ENCODE assay signal across 1 cellular context in the genomic region with DNA sequence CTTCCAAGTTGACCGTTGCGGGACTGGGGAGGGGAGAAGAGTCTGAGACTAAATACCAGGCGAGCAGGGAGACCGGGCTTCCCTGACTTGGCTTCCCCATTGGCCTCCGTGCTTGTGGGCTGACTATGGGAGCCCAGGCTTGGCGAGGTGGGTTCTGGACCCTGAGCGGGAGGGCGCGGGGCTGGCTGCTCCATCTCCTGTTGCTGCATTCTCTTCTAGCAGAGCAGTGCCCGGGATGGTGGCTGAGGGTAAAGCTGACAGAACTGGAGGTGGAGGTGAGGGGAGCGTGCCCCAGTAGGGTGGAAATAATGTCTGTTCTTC.
TF ChIP-seq lines count a peak whose summit lies in the region.

No MANE protein-coding gene starts in this region.

TF ChIP-seq in H1, 55 proteins besides CTCF, POLR2A, EP300 and RAD21:
- TF ChIP-seq SRF (IDR thresholded peaks at IDR 0.05; ENCODE audit: low read depth, low read length) (no peak), RXRA (IDR thresholded peaks at IDR 0.05; ENCODE audit: insufficient read depth, low read depth, low read length) (no peak), JUND (IDR thresholded peaks at IDR 0.05; ENCODE audit: low read length) (no peak), CREB1 (IDR thresholded peaks at IDR 0.05) (no peak), KDM4A (IDR thresholded peaks at IDR 0.05; ENCODE audit: low read depth, low read length, severe bottlenecking) (no peak), HDAC6 (IDR thresholded peaks at IDR 0.05; ENCODE audit: low read depth, low read length) (no peak)
